In genomic region chr3:171770689-171771620, GRCh38 we compare ENCODE assay signal across 8 cellular contexts. TPM values are rescaled to one million over a fixed set of nuclear protein-coding genes. Genes with fewer than 3 reads are reported as not detected.
DNase-seq lines count a peak whose midpoint lies in the region; ATAC-seq and TF ChIP-seq lines count a peak whose summit lies in the region.

No MANE protein-coding gene starts in this region.

- peaks cover 0 to 33% of the 10 kb centered on the region in 2 donors for H3K4me1 ChIP-seq in left lung
- peaks cover 0 to 46% (median 22%) of the 10 kb centered on the region in 4 donors for H3K4me1 ChIP-seq in tibial artery

- TF ChIP-seq CTCF in choroid plexus epithelial cell (conservative IDR thresholded peaks at IDR 0.05; ENCODE audit: low read depth, low read length), result no peak
- TF ChIP-seq CTCF in left lung (IDR thresholded peaks at IDR 0.05), result no peak
- TF ChIP-seq CTCF in tibial artery (IDR thresholded peaks at IDR 0.05), result no peak

- peak; percentile 15 for DNase-seq in AG08395 (ENCODE audit: low spot score)
- DNase-seq in H7, result peak; percentile 52
- DNase-seq in NCI-H460 (ENCODE audit: extremely low read depth, low read depth), result peak; percentile 59
- DNase-seq in choroid plexus epithelial cell (ENCODE audit: low read depth), result peak; percentile 97
- DNase-seq in left lung, result no peak
- DNase-seq in tibial artery, result peak; percentile 63 to 77
- DNase-seq in 8988T, result no peak
- no peak for DNase-seq in COR-L47 (lab: John Stamatoyannopoulos, UW)

- ATAC-seq in left lung, result peak; percentile 96

- H3K27ac ChIP-seq in left lung (peak overlapping the region in 1 of 2 donors; percentile 60), tibial artery (peak overlapping the region; percentile 74 to 80)

- no peak overlapping the region for H3K4me3 ChIP-seq in H7 (ENCODE audit: insufficient read depth, low read depth, low read length)
- peak overlapping the region; percentile 70 for H3K4me3 ChIP-seq in choroid plexus epithelial cell (ENCODE audit: low read depth, low read length)
- peak overlapping the region; percentile 8 to 21 for H3K4me3 ChIP-seq in left lung
- peak overlapping the region; percentile 54 to 61 for H3K4me3 ChIP-seq in tibial artery

- H3K36me3 ChIP-seq in H7 (replicated peaks; ENCODE audit: control insufficient read depth, insufficient read depth, low read length) (no peaks in the 10 kb centered on the region), left lung (no peaks in the 10 kb centered on the region), tibial artery (no peaks in the 10 kb centered on the region)

- intact Hi-C loops in left lung (cut with DNase I) (loop anchor here in 1 of 2 donors (10.0 kb wide), 1 partner anchor 126 kb away; no protein-coding TSS in a partner anchor), tibial artery (cut with DNase I; ENCODE audit: low total_unique reads) (no loop called here)

- H3K27me3 ChIP-seq in H7 (ENCODE audit: control insufficient read depth, insufficient read depth, low read length) (no peaks in the 10 kb centered on the region), left lung (no peaks in the 10 kb centered on the region), tibial artery (no peaks in the 10 kb centered on the region)

- H3K9me3 ChIP-seq in left lung, result no peaks in the 10 kb centered on the region
- H3K9me3 ChIP-seq in tibial artery, result no peaks in the 10 kb centered on the region

RNA-seq across cellular contexts. Expression of gene PLD1, which starts 39.3 kb away (rescaled TPM):
- total RNA-seq in H7 (2014; rRNA removed; shearing (Covaris generic)), result 2.3 and 2.7 TPM in 2 replicates
- 27.9 and 33.5 TPM in 2 replicates for total RNA-seq in NCI-H460 (2014; rRNA removed; shearing (Covaris generic))
- polyA plus RNA-seq in NCI-H460 (2014; cell fraction: nucleus; rRNA removed), result 17.0 and 25.4 TPM in 2 replicates
- total RNA-seq in left lung, result 10 to 100 TPM; 18.5 to 18.7 TPM

Comparison
In these comparisons a context has a peak if more than half of its experiments do, and no peak if none do; other contexts are left out.
1. DNase-seq: peak in AG08395 (single experiment), H7 (single experiment), NCI-H460 (single experiment), choroid plexus epithelial cell (single experiment) and tibial artery (2 of 2); none in left lung (0 of 2), 8988T (single experiment) and COR-L47 (single experiment).